In genomic region chr9:69036799-69037198, GRCh38 we compare ENCODE assay signal across 7 cellular contexts. TPM values are rescaled to one million over a fixed set of nuclear protein-coding genes. Genes with fewer than 3 reads are reported as not detected.
DNase-seq lines count a peak whose midpoint lies in the region; ATAC-seq and TF ChIP-seq lines count a peak whose summit lies in the region.

No MANE protein-coding gene starts in this region.

- H3K4me1 Mint-ChIP-seq in HFFc6 (ENCODE audit: low read depth) (peaks cover 10% of the 10 kb centered on the region), glutamatergic neuron (ENCODE audit: low read depth, unreplicated experiment) (peaks cover 4% of the 10 kb centered on the region)

- H3K4me3 Mint-ChIP-seq in HFFc6 = peak overlapping the region; percentile 93
- H3K4me3 Mint-ChIP-seq in glutamatergic neuron (ENCODE audit: unreplicated experiment) = peak overlapping the region; percentile 92

- ATAC-seq in esophagus mucosa = no peak
- ATAC-seq in GM18498 (IDR thresholded peaks at IDR 0.05; ENCODE audit: unreplicated experiment) = no peak

- H3K27ac Mint-ChIP-seq in HFFc6 (peak overlapping the region; percentile 52), glutamatergic neuron (ENCODE audit: unreplicated experiment) (peak overlapping the region; percentile 80)

- peak overlapping the region in 3 of 7 experiments; percentile 74 to 77 (median 75) for H3K4me3 ChIP-seq in skin epidermis

- H3K27ac ChIP-seq in VCaP (peak overlapping the region; percentile 84; the same call in 1 of the 2 replicates), skin epidermis (peak overlapping the region in 11 of 21 experiments; percentile 68 to 90 (median 80))

- H3K27me3 Mint-ChIP-seq in HFFc6 (ENCODE audit: insufficient read depth) = peaks cover 2% of the 10 kb centered on the region
- H3K27me3 Mint-ChIP-seq in glutamatergic neuron (ENCODE audit: unreplicated experiment) = peaks cover 7% of the 10 kb centered on the region

- H3K36me3 Mint-ChIP-seq in HFFc6 (ENCODE audit: low read depth) = no peaks in the 10 kb centered on the region
- peaks cover 5% of the 10 kb centered on the region for H3K36me3 Mint-ChIP-seq in glutamatergic neuron (ENCODE audit: unreplicated experiment)

- H3K9me3 Mint-ChIP-seq in HFFc6 = no peaks in the 10 kb centered on the region
- peaks cover 8% of the 10 kb centered on the region for H3K9me3 Mint-ChIP-seq in glutamatergic neuron (ENCODE audit: unreplicated experiment)

- no peak for TF ChIP-seq CTCF in HFFc6 (IDR thresholded peaks at IDR 0.05)
- TF ChIP-seq CTCF in VCaP (conservative IDR thresholded peaks at IDR 0.05) = no peak
- no peak for TF ChIP-seq CTCF in glutamatergic neuron (IDR thresholded peaks at IDR 0.05; ENCODE audit: partially characterized antibody, unreplicated experiment)

- no peak for DNase-seq in HFFc6
- no peak for DNase-seq in glutamatergic neuron
- DNase-seq in NCI-H2196 (lab: John Stamatoyannopoulos, UW; ENCODE audit: unreplicated experiment) = no peak

RNA-seq across cellular contexts. Expression of gene FXN, which starts 1.2 kb away (rescaled TPM):
- total RNA-seq in HFFc6 (2021; fragmentation: NEBNext Ultra II Directional; extraction: Animal tissue kit (Norgen Biotek cat#: 25700)) = 10 to 100 TPM; 17.3 to 22.3 (median 18.5) TPM
- total RNA-seq in glutamatergic neuron (ENCODE audit: unreplicated experiment) = 7.1 TPM
- 7.8 TPM for total RNA-seq in esophagus mucosa

RNA-seq across cellular contexts. Expression of gene PRKACG, which starts 22.9 kb away (rescaled TPM):
- total RNA-seq in HFFc6 (2021; fragmentation: NEBNext Ultra II Directional; extraction: Animal tissue kit (Norgen Biotek cat#: 25700)) = not detected
- total RNA-seq in glutamatergic neuron (ENCODE audit: unreplicated experiment) = not detected
- total RNA-seq in esophagus mucosa = not detected
